11 cellular contexts compared by ENCODE assay signal in the genomic region with DNA sequence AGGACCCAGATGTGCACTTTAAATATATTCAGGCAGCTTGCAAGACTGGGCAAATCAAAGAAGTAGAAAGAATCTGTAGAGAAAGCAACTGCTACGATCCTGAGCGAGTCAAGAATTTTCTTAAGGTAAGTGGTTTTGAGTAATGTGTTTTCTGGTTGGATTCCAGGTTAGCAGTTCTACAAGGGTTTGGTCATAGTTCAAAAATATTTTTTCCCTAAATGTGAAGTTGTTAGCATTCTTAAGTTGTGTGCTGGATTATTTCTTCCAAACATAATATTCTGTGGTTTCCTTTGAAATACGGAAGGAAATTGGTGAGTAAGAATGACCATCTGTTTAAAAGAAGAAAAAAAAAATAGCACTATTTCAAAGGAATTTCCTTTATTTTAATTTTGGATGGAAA. TPM values are rescaled to one million over a fixed set of nuclear protein-coding genes. Genes with fewer than 3 reads are reported as not detected.
A peak's percentile ranks its signal among the peaks of the same experiment; 100 is the strongest.
DNase-seq lines count a peak whose midpoint lies in the region; ATAC-seq and TF ChIP-seq lines count a peak whose summit lies in the region.
"Had no signal": no experiment of that assay in that cellular context is flagged by ENCODE, and none has a peak within 500 bp of the region (broad histone marks: within the 10 kb centered on the region; RNA-seq: fewer than 3 reads in every experiment).

No MANE protein-coding gene starts in this region.

- H3K27me3 ChIP-seq in smooth muscle cell (ENCODE audit: low read depth) = no peaks in the 10 kb centered on the region

- TF ChIP-seq CTCF in epithelial cell of proximal tubule (conservative IDR thresholded peaks at IDR 0.05; ENCODE audit: low read depth, low read length) = no peak
- TF ChIP-seq CTCF in smooth muscle cell (IDR thresholded peaks at IDR 0.05; ENCODE audit: borderline replicate concordance, insufficient read depth, poor library complexity, severe bottlenecking) = no peak

- H3K27ac ChIP-seq in smooth muscle cell (ENCODE audit: low read depth) = peak overlapping the region; percentile 74

- peaks cover 79% of the 10 kb centered on the region for H3K79me2 ChIP-seq in smooth muscle cell (ENCODE audit: low read depth)

- H2AFZ ChIP-seq in smooth muscle cell (ENCODE audit: low read depth) = no peak overlapping the region

- ATAC-seq in SK-N-SH treated with all-trans-retinoic acid at 6 μM for 48 hours = peak; percentile 86

- peaks cover 7% of the 10 kb centered on the region for H3K4me1 ChIP-seq in smooth muscle cell (ENCODE audit: low read depth)

- WGBS in smooth muscle cell (ENCODE audit: low lambda C conversion rate) = 26% methylated on average over 3 of the region's 3 CpGs

- H3K9ac ChIP-seq in smooth muscle cell (ENCODE audit: low read depth) = no peak overlapping the region

- no peaks in the 10 kb centered on the region for H3K9me3 ChIP-seq in smooth muscle cell (replicated peaks; ENCODE audit: low read depth)

- in situ Hi-C loops in G401 (cut with HindIII; ENCODE audit: low sequenced_read_pairs) = no loop called here

- DNase-seq in NOMO-1 (lab: John Stamatoyannopoulos, UW; ENCODE audit: unreplicated experiment in 2 of 2) (peak; percentile 5 to 28), NOMO-1 treated with dmso at 0.1 percent for 144 hours (lab: John Stamatoyannopoulos, UW; ENCODE audit: unreplicated experiment) (no peak), epithelial cell of proximal tubule (ENCODE audit: low read depth) (peak; percentile 83), smooth muscle cell (lab: John Stamatoyannopoulos, UW; ENCODE audit: unreplicated experiment) (no peak), iPS-NIHi11 (ENCODE audit: low spot score) (no peak), G401 (ENCODE audit: low spot score) (no peak), germinal center (ENCODE audit: low spot score) (no peak)
- DNase-seq: activated T-cell treated with anti-CD3 and anti-CD28 coated beads, Interleukin-2, amount 50 U/mL, for 1 hour; NCI-H2171; substantia nigra had no signal

- H4K20me1 ChIP-seq in smooth muscle cell (ENCODE audit: low read depth) = peaks cover 89% of the 10 kb centered on the region

- H3K36me3 ChIP-seq in smooth muscle cell (ENCODE audit: low read depth) = peaks cover 37% of the 10 kb centered on the region

- H3F3A ChIP-seq in smooth muscle cell (ENCODE audit: low read depth) = peaks cover 35% of the 10 kb centered on the region

- peak overlapping the region; percentile 62 for H3K4me2 ChIP-seq in smooth muscle cell

- H3K4me3 ChIP-seq in epithelial cell of proximal tubule (ENCODE audit: low read depth, low read length) = no peak overlapping the region
- H3K4me3 ChIP-seq in smooth muscle cell = no peak overlapping the region

TF ChIP-seq in SK-N-SH treated with all-trans-retinoic acid at 6 μM for 48 hours, 23 proteins besides CTCF, POLR2A, EP300 and RAD21:
- TF ChIP-seq CSDC2 (CRISPR knock-in tag; IDR thresholded peaks at IDR 0.05) (no peak), ISL1 (CRISPR knock-in tag; IDR thresholded peaks at IDR 0.05) (peak; percentile 83)

RNA-seq across cellular contexts. Expression of a gene that starts 38.4 kb away (rescaled TPM):
- total RNA-seq in epithelial cell of proximal tubule = 44.4 and 44.6 TPM in 2 replicates
- total RNA-seq in smooth muscle cell = 11.4 and 28.2 TPM in 2 replicates
- 26.2 and 27.5 TPM in 2 replicates for polyA plus RNA-seq in smooth muscle cell
- 34.9 and 46.3 TPM in 2 replicates for total RNA-seq in G401 (2014; rRNA removed; shearing (Covaris generic))

RNA-seq across cellular contexts. Expression of a gene that starts 38.6 kb away (rescaled TPM):
- total RNA-seq in epithelial cell of proximal tubule = 127 and 232 TPM in 2 replicates
- 514 and 545 TPM in 2 replicates for total RNA-seq in smooth muscle cell
- 102 and 116 TPM in 2 replicates for polyA plus RNA-seq in smooth muscle cell
- 195 and 306 TPM in 2 replicates for total RNA-seq in G401 (2014; rRNA removed; shearing (Covaris generic))

RNA-seq across cellular contexts. Expression of a gene that starts 49.1 kb away (rescaled TPM):
- total RNA-seq in epithelial cell of proximal tubule (207 and 243 TPM in 2 replicates), smooth muscle cell (362 and 378 TPM in 2 replicates)
- polyA plus RNA-seq in smooth muscle cell = 102 and 114 TPM in 2 replicates
- total RNA-seq in G401 (2014; rRNA removed; shearing (Covaris generic)) = 259 and 403 TPM in 2 replicates

Comparison
In these comparisons a context has a peak if more than half of its experiments do, and no peak if none do; other contexts are left out.
1. DNase-seq: peak in NOMO-1 (2 of 2) and epithelial cell of proximal tubule (single experiment); none in NOMO-1 treated with dmso at 0.1 percent for 144 hours (single experiment), smooth muscle cell (single experiment), iPS-NIHi11 (single experiment), G401 (single experiment) and germinal center (single experiment).